23 cellular contexts compared by ENCODE assay signal in genomic region chr10:72639441-72639873, GRCh38. TPM values are rescaled to one million over a fixed set of nuclear protein-coding genes. Genes with fewer than 3 reads are reported as not detected.
DNase-seq lines count a peak whose midpoint lies in the region; ATAC-seq, FAIRE-seq and TF ChIP-seq lines count a peak whose summit lies in the region.
"Had no signal": no experiment of that assay in that cellular context is flagged by ENCODE, and none has a peak within 500 bp of the region (broad histone marks: within the 10 kb centered on the region; RNA-seq: fewer than 3 reads in every experiment).

No MANE protein-coding gene starts in this region.

- H3K27me3 ChIP-seq in Karpas-422 (ENCODE audit: low read length) = no peaks in the 10 kb centered on the region
- H3K27me3 ChIP-seq: BLaER1 treated with 17β-estradiol and CSF1 and Interleukin-3, amounts not matched to agents 10 nM and 100 nM; tibial nerve had no signal

- no peak overlapping the region for H3K4me3 Mint-ChIP-seq in nephron progenitor cell
- H3K4me3 Mint-ChIP-seq: activated B cell treated with CpG ODN at 0.5 μM for 24 hours; activated naive CD8-positive, alpha-beta T cell treated with anti-CD3 and anti-CD28 coated beads, Interleukin-2, amount 10 ng/mL, durations not matched to agents 7 days and 5 days; stimulated activated naive CD8-positive, alpha-beta T cell treated with anti-CD3 and anti-CD28 coated beads, Interleukin-15, Interleukin-2, amounts not matched to agents 100 ng/mL and 50 ng/mL, for 24 hours; T-helper 2 cell treated with Interferon-gamma antibody and Interleukin-4, amounts not matched to agents 5 μg/mL and 100 μg/mL, for 36 hours had no signal

- H3K4me1 Mint-ChIP-seq in nephron progenitor cell = no peaks in the 10 kb centered on the region
- H3K4me1 Mint-ChIP-seq: activated B cell treated with CpG ODN at 0.5 μM for 24 hours had no signal

- no peaks in the 10 kb centered on the region for H3K36me3 ChIP-seq in Karpas-422 (ENCODE audit: insufficient read depth, low read length)
- H3K36me3 ChIP-seq: BLaER1 treated with 17β-estradiol and CSF1 and Interleukin-3, amounts not matched to agents 10 nM and 100 nM; HAP-1; lower lobe of right lung; tibial nerve had no signal

- no peak for DNase-seq in A549 (ENCODE audit: low read depth in 1 of 2, low spot score in 1 of 2)
- DNase-seq in Karpas-422 = no peak
- DNase-seq in SKM-1 (lab: John Stamatoyannopoulos, UW; ENCODE audit: unreplicated experiment) = peak; percentile 66
- no peak for DNase-seq in nephron progenitor cell
- no peak for DNase-seq in caudate nucleus (lab: John Stamatoyannopoulos, UW)
- no peak for DNase-seq in activated CD4-positive, alpha-beta T cell treated with anti-CD3 and anti-CD28 coated beads for 4 hours
- no peak for DNase-seq in NCI-H1092 (lab: John Stamatoyannopoulos, UW)
- DNase-seq in AG08396 (ENCODE audit: low spot score) = no peak
- DNase-seq: activated B cell treated with CpG ODN at 0.5 μM for 24 hours; activated CD4-positive, alpha-beta T cell treated with anti-CD3 and anti-CD28 coated beads, Interleukin-2, amount 50 U/mL, for 48 hours; activated naive CD8-positive, alpha-beta T cell treated with anti-CD3 and anti-CD28 coated beads, Interleukin-2, amount 10 ng/mL, durations not matched to agents 7 days and 5 days; DND-41; lower lobe of right lung; mucosa of descending colon; right cardiac atrium; RPMI8226 had no signal

- H3K79me2 ChIP-seq in Karpas-422 (ENCODE audit: low read length) = no peaks in the 10 kb centered on the region
- H3K79me2 ChIP-seq: parathyroid adenoma had no signal

- TF ChIP-seq EP300 in A549 (IDR thresholded peaks at IDR 0.05) = no peak

- H3K4me2 ChIP-seq in A549 (peak overlapping the region; percentile 55), Karpas-422 (ENCODE audit: low read depth, low read length, poor library complexity, severe bottlenecking) (no peak overlapping the region)

- H3K27me3 Mint-ChIP-seq in nephron progenitor cell (ENCODE audit: low read depth, poor library complexity) = no peaks in the 10 kb centered on the region
- H3K27me3 Mint-ChIP-seq: stimulated activated naive CD8-positive, alpha-beta T cell treated with anti-CD3 and anti-CD28 coated beads, Interleukin-15, Interleukin-2, amounts not matched to agents 100 ng/mL and 50 ng/mL, for 24 hours had no signal

- peaks cover 15% of the 10 kb centered on the region for H3K9me3 Mint-ChIP-seq in nephron progenitor cell
- H3K9me3 Mint-ChIP-seq: activated B cell treated with CpG ODN at 0.5 μM for 24 hours; activated naive CD8-positive, alpha-beta T cell treated with anti-CD3 and anti-CD28 coated beads, Interleukin-2, amount 10 ng/mL, durations not matched to agents 7 days and 5 days; stimulated activated naive CD8-positive, alpha-beta T cell treated with anti-CD3 and anti-CD28 coated beads, Interleukin-15, Interleukin-2, amounts not matched to agents 100 ng/mL and 50 ng/mL, for 24 hours; T-helper 2 cell treated with Interferon-gamma antibody and Interleukin-4, amounts not matched to agents 5 μg/mL and 100 μg/mL, for 36 hours had no signal

- H3K4me3 ChIP-seq in A549 = no peak overlapping the region
- no peak overlapping the region for H3K4me3 ChIP-seq in Karpas-422 (ENCODE audit: low read length)
- H3K4me3 ChIP-seq: BLaER1 treated with 17β-estradiol and CSF1 and Interleukin-3, amounts not matched to agents 10 nM and 100 nM; HAP-1; lower lobe of right lung; mucosa of descending colon; SK-N-MC; tibial nerve had no signal

- H2AFZ ChIP-seq in Karpas-422 (ENCODE audit: low read length) = peak overlapping the region; percentile 20; the same call in 1 of the 2 replicates
- H2AFZ ChIP-seq: parathyroid adenoma had no signal

- peak overlapping the region; percentile 88 to 93 for H3K27ac ChIP-seq in A549
- H3K27ac ChIP-seq in Karpas-422 (ENCODE audit: low read length) = no peak overlapping the region
- no peak overlapping the region for H3K27ac ChIP-seq in caudate nucleus (ENCODE audit: low read depth, low read length)
- H3K27ac ChIP-seq: lower lobe of right lung, parathyroid adenoma, SK-N-MC, tibial nerve had no signal

- peaks cover 36% of the 10 kb centered on the region for H3K4me1 ChIP-seq in A549
- no peaks in the 10 kb centered on the region; the same call in 1 of the 2 replicates for H3K4me1 ChIP-seq in Karpas-422 (ENCODE audit: low read length)
- H3K4me1 ChIP-seq: HAP-1, lower lobe of right lung, parathyroid adenoma had no signal

- ATAC-seq in A549 = no peak; a peak in 2 of 6 replicates
- ATAC-seq: right cardiac atrium had no signal

- H3K9me3 ChIP-seq in A549 (no peaks in the 10 kb centered on the region), Karpas-422 (ENCODE audit: low read length) (no peaks in the 10 kb centered on the region)
- H3K9me3 ChIP-seq: BLaER1 treated with 17β-estradiol and CSF1 and Interleukin-3, amounts not matched to agents 10 nM and 100 nM; HAP-1; lower lobe of right lung; mucosa of descending colon; tibial nerve had no signal

- TF ChIP-seq CTCF in A549 (IDR thresholded peaks at IDR 0.05) (no peak), nephron progenitor cell (IDR thresholded peaks at IDR 0.05) (no peak)

- peak overlapping the region; percentile 27 for H3K27ac Mint-ChIP-seq in nephron progenitor cell
- H3K27ac Mint-ChIP-seq: activated B cell treated with CpG ODN at 0.5 μM for 24 hours; activated naive CD8-positive, alpha-beta T cell treated with anti-CD3 and anti-CD28 coated beads, Interleukin-2, amount 10 ng/mL, durations not matched to agents 7 days and 5 days; stimulated activated naive CD8-positive, alpha-beta T cell treated with anti-CD3 and anti-CD28 coated beads, Interleukin-15, Interleukin-2, amounts not matched to agents 100 ng/mL and 50 ng/mL, for 24 hours; T-helper 2 cell treated with Interferon-gamma antibody and Interleukin-4, amounts not matched to agents 5 μg/mL and 100 μg/mL, for 36 hours had no signal

- H3K9me2 ChIP-seq in Karpas-422 (replicated peaks; ENCODE audit: insufficient read depth, low read length) = no peaks in the 10 kb centered on the region

- H3K36me3 Mint-ChIP-seq in nephron progenitor cell (ENCODE audit: low read depth) = no peaks in the 10 kb centered on the region
- H3K36me3 Mint-ChIP-seq: activated naive CD8-positive, alpha-beta T cell treated with anti-CD3 and anti-CD28 coated beads, Interleukin-2, amount 10 ng/mL, durations not matched to agents 7 days and 5 days had no signal

- POLR2A ChIA-PET in A549 (lab: Yijun Ruan, JAX) = no interaction called here

- no peak for TF ChIP-seq RAD21 in A549 (conservative IDR thresholded peaks at IDR 0.05 in 1 of 2, IDR thresholded peaks at IDR 0.05 in 1 of 2)

- no peak for TF ChIP-seq POLR2A in A549 (IDR thresholded peaks at IDR 0.05; ENCODE audit: low read length)

- WGBS in A549 (ENCODE audit: missing lambda C conversion rate) = 59% methylated on average over 5 of the region's 5 CpGs

- H4K20me1 ChIP-seq in Karpas-422 (ENCODE audit: insufficient read depth, low read depth, low read length) = no peaks in the 10 kb centered on the region
- H4K20me1 ChIP-seq: BLaER1 treated with 17β-estradiol and CSF1 and Interleukin-3, amounts not matched to agents 10 nM and 100 nM had no signal

- CTCF ChIA-PET in A549 (lab: Yijun Ruan, JAX) = no interaction called here

- H3K9ac ChIP-seq in Karpas-422 (ENCODE audit: low read length) = no peak overlapping the region
- H3K9ac ChIP-seq: BLaER1 treated with 17β-estradiol and CSF1 and Interleukin-3, amounts not matched to agents 10 nM and 100 nM; parathyroid adenoma had no signal

- FAIRE-seq in A549 (lab: Jason Lieb, UNC) = peak; percentile 43

TF ChIP-seq in A549, 52 proteins besides CTCF, POLR2A, EP300 and RAD21:
- TF ChIP-seq GATA3 (IDR thresholded peaks at IDR 0.05; ENCODE audit: borderline replicate concordance) = no peak
- peak; percentile 26; the same call in 1 of the 2 replicates for TF ChIP-seq HOXB13 (CRISPR knock-in tag; IDR thresholded peaks at IDR 0.05; ENCODE audit: low read depth)
- 0 out of 2 replicates have a peak, but pooled peaks have one; percentile 34 for TF ChIP-seq HOXA7 (CRISPR knock-in tag; IDR thresholded peaks at IDR 0.05)
- TF ChIP-seq, protein P1, sequence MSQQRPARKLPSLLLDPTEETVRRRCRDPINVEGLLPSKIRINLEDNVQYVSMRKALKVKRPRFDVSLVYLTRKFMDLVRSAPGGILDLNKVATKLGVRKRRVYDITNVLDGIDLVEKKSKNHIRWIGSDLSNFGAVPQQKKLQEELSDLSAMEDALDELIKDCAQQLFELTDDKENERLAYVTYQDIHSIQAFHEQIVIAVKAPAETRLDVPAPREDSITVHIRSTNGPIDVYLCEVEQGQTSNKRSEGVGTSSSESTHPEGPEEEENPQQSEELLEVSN (IDR thresholded peaks at IDR 0.05; ENCODE audit: borderline replicate concordance, low read depth) = no peak

RNA-seq across cellular contexts. Expression of gene MICU1, which starts 13.6 kb away (rescaled TPM):
- polyA plus RNA-seq in A549 (2011; rRNA removed) (58.6 and 61.3 TPM in 2 replicates), A549 (2017; fragmentation: RNase III; extraction: RNeasy Plus Mini Kit Qiagen cat#74134 plus additional on column Dnase treatment) (44.0 to 54.5 TPM (median 49.7 TPM) in 3 replicates)
- 29.0 and 33.4 TPM in 2 replicates for polyA plus RNA-seq in A549 (2012; cell fraction: cytosol; rRNA removed)
- 17.6 and 24.1 TPM in 2 replicates for polyA plus RNA-seq in A549 (2012; cell fraction: nucleus; rRNA removed)
- 50.0 and 55.6 TPM in 2 replicates for polyA minus RNA-seq in A549 (2011; rRNA and poly(A)+ RNA removed)
- 27.1 and 40.3 TPM in 2 replicates for total RNA-seq in Karpas-422 (2014; rRNA removed; shearing (Covaris generic); ENCODE audit: low replicate concordance)

RNA-seq across cellular contexts. Expression of gene MCU, which starts 52.5 kb away (rescaled TPM):
- 221 and 226 TPM in 2 replicates for polyA plus RNA-seq in A549 (2011; rRNA removed)
- 42.6 and 47.1 TPM in 2 replicates for polyA plus RNA-seq in A549 (2012; cell fraction: cytosol; rRNA removed)
- polyA plus RNA-seq in A549 (2012; cell fraction: nucleus; rRNA removed) = 40.7 and 48.6 TPM in 2 replicates
- polyA plus RNA-seq in A549 (2017; fragmentation: RNase III; extraction: RNeasy Plus Mini Kit Qiagen cat#74134 plus additional on column Dnase treatment) = 40.3 to 44.0 TPM (median 42.2 TPM) in 3 replicates
- polyA minus RNA-seq in A549 (2011; rRNA and poly(A)+ RNA removed) = 131 and 156 TPM in 2 replicates
- total RNA-seq in Karpas-422 (2014; rRNA removed; shearing (Covaris generic); ENCODE audit: low replicate concordance) = 16.2 and 41.3 TPM in 2 replicates

Comparison
In these comparisons a context has a peak if more than half of its experiments do, and no peak if none do; other contexts are left out.
1. H3K27ac ChIP-seq: peak in A549 (2 of 2); none in Karpas-422 (single experiment) and caudate nucleus (single experiment).